ENCODE assay signal across 20 cellular contexts in the genomic region with DNA sequence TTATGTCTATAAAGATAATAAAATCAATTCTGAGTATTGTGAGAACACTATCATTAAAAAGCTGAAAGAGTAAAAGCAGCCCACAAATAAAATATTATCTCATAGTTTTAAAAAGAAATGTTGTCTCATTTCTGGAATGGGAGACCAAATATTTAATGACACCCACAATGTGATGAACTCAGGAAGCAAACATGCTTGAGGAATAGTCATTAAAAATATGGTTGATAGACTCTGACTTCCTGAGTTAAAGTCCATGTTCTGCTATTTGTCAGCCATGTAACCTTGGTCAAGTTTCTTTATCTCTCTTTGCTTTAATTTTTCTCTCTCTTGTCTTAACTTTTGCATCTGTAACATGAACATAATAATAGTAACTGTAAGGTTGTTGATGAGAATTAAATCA. TPM values are rescaled to one million over a fixed set of nuclear protein-coding genes. Genes with fewer than 3 reads are reported as not detected.
DNase-seq lines count a peak whose midpoint lies in the region; ATAC-seq and TF ChIP-seq lines count a peak whose summit lies in the region.
"Had no signal": no experiment of that assay in that cellular context is flagged by ENCODE, and none has a peak within 500 bp of the region (broad histone marks: within the 10 kb centered on the region; RNA-seq: fewer than 3 reads in every experiment).

No MANE protein-coding gene starts in this region.

- peaks cover 8% of the 10 kb centered on the region for H3K4me1 Mint-ChIP-seq in type B pancreatic cell (ENCODE audit: unreplicated experiment)

- no peaks in the 10 kb centered on the region for H3K9me2 ChIP-seq in PC-3 (replicated peaks; ENCODE audit: low read length)
- H3K9me2 ChIP-seq: SK-N-SH had no signal

- CTCF ChIA-PET in PC-3 (lab: Charles Lee), result no interaction called here

- peaks cover 14% of the 10 kb centered on the region for H3K4me1 ChIP-seq in PC-3 (ENCODE audit: insufficient read depth, low read length)
- H3K4me1 ChIP-seq: A549 had no signal

- H3K27me3 ChIP-seq in PC-3 (ENCODE audit: low read length) (no peaks in the 10 kb centered on the region), dorsolateral prefrontal cortex (peaks cover 0 to 8% (median 0%) of the 10 kb centered on the region in 45 donors)

- no peaks in the 10 kb centered on the region for H4K20me1 ChIP-seq in PC-3 (ENCODE audit: low read length)

- H3K9ac ChIP-seq in PC-3 (ENCODE audit: low read length), result no peak overlapping the region
- H3K9ac ChIP-seq: SK-N-SH had no signal

- H3F3A ChIP-seq in PC-3 (ENCODE audit: low read length, unreplicated experiment), result no peaks in the 10 kb centered on the region

- peaks cover 5% of the 10 kb centered on the region; the same call in 1 of the 2 replicates for H3K36me3 ChIP-seq in PC-3 (ENCODE audit: low read depth, low read length)

- peaks cover 18% of the 10 kb centered on the region; the same call in 1 of the 2 replicates for H3K9me3 ChIP-seq in PC-3 (ENCODE audit: low read length)
- H3K9me3 ChIP-seq: SK-N-SH had no signal

- ATAC-seq in PC-3 (peak; percentile 68), GM19035 (IDR thresholded peaks at IDR 0.05; ENCODE audit: unreplicated experiment) (no peak)
- ATAC-seq: A549, Panc1, Right ventricle myocardium inferior had no signal

- peaks cover 7% of the 10 kb centered on the region for H3K27me3 Mint-ChIP-seq in type B pancreatic cell

- peaks cover 4% of the 10 kb centered on the region for H3K36me3 Mint-ChIP-seq in type B pancreatic cell

- H2AFZ ChIP-seq in PC-3 (ENCODE audit: low read length), result peak overlapping the region; percentile 3; the same call in 1 of the 2 replicates

- TF ChIP-seq CTCF in PC-3 (conservative IDR thresholded peaks at IDR 0.05; ENCODE audit: low read depth, low read length), result no peak
- no peak for TF ChIP-seq CTCF in type B pancreatic cell (conservative IDR thresholded peaks at IDR 0.05)
- TF ChIP-seq CTCF in dorsolateral prefrontal cortex (IDR thresholded peaks at IDR 0.05 in 54 of 56, conservative IDR thresholded peaks at IDR 0.05 in 2 of 56; ENCODE audit: low read depth in 1 of 56, partially characterized antibody in 56 of 56), result no peak

- no peak overlapping the region for H3K27ac Mint-ChIP-seq in type B pancreatic cell
- H3K27ac Mint-ChIP-seq: CD4-positive, alpha-beta T cell had no signal

- H3K9me3 Mint-ChIP-seq in type B pancreatic cell, result peaks cover 12% of the 10 kb centered on the region

- peak; percentile 6 for DNase-seq in A172 (ENCODE audit: low spot score)
- peak; percentile 14 for DNase-seq in ELR (ENCODE audit: low read depth)
- DNase-seq in PC-3, result peak; percentile 30
- DNase-seq in myocyte (ENCODE audit: low read depth), result peak; percentile 50
- no peak for DNase-seq in type B pancreatic cell (ENCODE audit: extremely low spot score, unreplicated experiment)
- DNase-seq in UCSD-AML1 (lab: John Stamatoyannopoulos, UW; ENCODE audit: unreplicated experiment), result no peak
- no peak for DNase-seq in dorsolateral prefrontal cortex
- DNase-seq: CD4-positive, alpha-beta T cell; DMS53; GOT3; KBM-7; NCI-H1048; NCI-H2081 treated with DMSO at 0.1 percent for 48 hours; NCI-H510A; NCI-H82; SK-N-SH had no signal

- H3K27ac ChIP-seq in PC-3 (ENCODE audit: low read length), result no peak overlapping the region; the same call in 1 of the 2 replicates
- H3K27ac ChIP-seq in dorsolateral prefrontal cortex, result no peak overlapping the region
- H3K27ac ChIP-seq: A549 had no signal

- intact Hi-C loops in PC-3 (cut with micrococcal nuclease) (loop anchor here (2.0 kb wide), 1 partner anchor 15 kb away; no protein-coding TSS in a partner anchor), dorsolateral prefrontal cortex (cut with DNase I) (no loop called here)

- 0 out of 2 replicates have a peak overlapping the region, but pooled peaks have one; percentile 7 for H3K4me3 ChIP-seq in PC-3 (ENCODE audit: low read length)
- H3K4me3 ChIP-seq in dorsolateral prefrontal cortex, result no peak overlapping the region
- H3K4me3 ChIP-seq: A549 had no signal

- no peak overlapping the region for H3K4me3 Mint-ChIP-seq in type B pancreatic cell
- H3K4me3 Mint-ChIP-seq: CD4-positive, alpha-beta T cell had no signal

- no TSS peak for BruUV-seq in PC-3 (replicated peaks; lab: Mats Ljungman, UMichigan)

- H3K4me2 ChIP-seq in PC-3 (ENCODE audit: low read length), result peak overlapping the region; percentile 49
- H3K4me2 ChIP-seq: SK-N-SH had no signal

- H3K79me2 ChIP-seq in PC-3 (ENCODE audit: low read length), result no peaks in the 10 kb centered on the region

- POLR2A ChIA-PET in PC-3 (lab: Charles Lee; ENCODE audit: unreplicated experiment), result no interaction called here

RNA-seq across cellular contexts. Expression of a gene that starts 35.5 kb away (rescaled TPM):
- total RNA-seq in A172 (2014; rRNA removed; shearing (Covaris generic)), result 55.8 and 65.6 TPM in 2 replicates
- total RNA-seq in PC-3 (2014; rRNA removed), result 40.1 and 49.4 TPM in 2 replicates
- total RNA-seq in myocyte, result 33.6 and 37.8 TPM in 2 replicates
- polyA plus RNA-seq in myocyte (2012), result 25.7 TPM
- total RNA-seq in type B pancreatic cell (ENCODE audit: low replicate concordance), result 29.0 and 36.8 TPM in 2 replicates
- 10 to 100 TPM; 23.8 to 49.2 (median 34.7) TPM for total RNA-seq in dorsolateral prefrontal cortex

Comparison
In these comparisons a context has a peak if more than half of its experiments do, and no peak if none do; other contexts are left out.
1. DNase-seq: peak in A172 (single experiment), ELR (single experiment), PC-3 (single experiment) and myocyte (single experiment); none in type B pancreatic cell (single experiment), UCSD-AML1 (single experiment) and dorsolateral prefrontal cortex (0 of 10).